Comparison of ENCODE assay signal across 1 cellular context in the genomic region with DNA sequence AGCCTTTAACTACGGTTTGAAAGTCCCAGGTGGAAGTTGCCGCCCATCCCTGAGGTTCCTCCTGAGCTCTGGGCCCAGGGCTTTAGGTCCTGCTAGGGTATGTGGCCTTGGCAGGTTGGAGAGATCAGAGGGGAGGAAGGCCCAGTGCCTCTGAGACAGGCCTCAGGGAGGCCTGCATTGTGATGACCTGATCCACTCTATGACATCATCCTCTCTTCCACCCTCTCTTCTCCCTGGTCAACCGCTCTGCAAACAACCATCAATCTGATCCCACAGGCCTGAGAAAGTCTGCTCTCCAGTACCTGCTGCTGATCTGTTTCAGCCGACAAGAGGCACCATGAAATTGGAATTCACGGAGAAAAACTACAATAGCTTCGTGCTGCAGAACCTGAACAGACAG.
A peak's percentile ranks its signal among the peaks of the same experiment; 100 is the strongest.
TF ChIP-seq lines count a peak whose summit lies in the region.

A gene (plus strand): TSS at position 223 of the 400 bp plus-strand sequence. CDS start 115 bp downstream, at position 338.

TF ChIP-seq in HEK293, 187 proteins besides CTCF, POLR2A, EP300 and RAD21 (continued from another document):
- TF ChIP-seq ZBTB17 (tag by site-specific recombination; IDR thresholded peaks at IDR 0.05) (0 out of 2 replicates have a peak, but pooled peaks have one; percentile 21), ZNF169 (tag by site-specific recombination; IDR thresholded peaks at IDR 0.05) (no peak), IKZF3 (tag by site-specific recombination; IDR thresholded peaks at IDR 0.05) (no peak), ZNF629 (tag by site-specific recombination; IDR thresholded peaks at IDR 0.05) (peak; percentile 53; the same call in 1 of the 2 replicates), ZNF558 (tag by site-specific recombination; IDR thresholded peaks at IDR 0.05) (no peak), KLF1 (tag by site-specific recombination; IDR thresholded peaks at IDR 0.05) (no peak), ZNF248 (tag by site-specific recombination; IDR thresholded peaks at IDR 0.05) (no peak)
- TF ChIP-seq, protein P1, sequence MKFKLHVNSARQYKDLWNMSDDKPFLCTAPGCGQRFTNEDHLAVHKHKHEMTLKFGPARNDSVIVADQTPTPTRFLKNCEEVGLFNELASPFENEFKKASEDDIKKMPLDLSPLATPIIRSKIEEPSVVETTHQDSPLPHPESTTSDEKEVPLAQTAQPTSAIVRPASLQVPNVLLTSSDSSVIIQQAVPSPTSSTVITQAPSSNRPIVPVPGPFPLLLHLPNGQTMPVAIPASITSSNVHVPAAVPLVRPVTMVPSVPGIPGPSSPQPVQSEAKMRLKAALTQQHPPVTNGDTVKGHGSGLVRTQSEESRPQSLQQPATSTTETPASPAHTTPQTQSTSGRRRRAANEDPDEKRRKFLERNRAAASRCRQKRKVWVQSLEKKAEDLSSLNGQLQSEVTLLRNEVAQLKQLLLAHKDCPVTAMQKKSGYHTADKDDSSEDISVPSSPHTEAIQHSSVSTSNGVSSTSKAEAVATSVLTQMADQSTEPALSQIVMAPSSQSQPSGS (tag by site-specific recombination; IDR thresholded peaks at IDR 0.05; ENCODE audit: low read depth) = peak; percentile 37; the same call in 1 of the 2 replicates
